25 cellular contexts compared by ENCODE assay signal in genomic region chr13:79360064-79360463, GRCh38. TPM values are rescaled to one million over a fixed set of nuclear protein-coding genes. Genes with fewer than 3 reads are reported as not detected.
DNase-seq lines count a peak whose midpoint lies in the region; ATAC-seq and TF ChIP-seq lines count a peak whose summit lies in the region.
"Had no signal": no experiment of that assay in that cellular context is flagged by ENCODE, and none has a peak within 500 bp of the region (broad histone marks: within the 10 kb centered on the region; RNA-seq: fewer than 3 reads in every experiment).

No MANE protein-coding gene starts in this region.

- no peaks in the 10 kb centered on the region for H4K20me1 ChIP-seq in PC-3 (ENCODE audit: low read length)

- POLR2A ChIA-PET in PC-3 (lab: Charles Lee; ENCODE audit: unreplicated experiment): no interaction called here

- ATAC-seq in GM18907 (IDR thresholded peaks at IDR 0.05; ENCODE audit: unreplicated experiment) (peak; percentile 54), GM21529 (IDR thresholded peaks at IDR 0.05; ENCODE audit: unreplicated experiment) (peak; percentile 50), HG03025 (IDR thresholded peaks at IDR 0.05; ENCODE audit: low FRiP score, unreplicated experiment) (peak; percentile 54), GM21515 (IDR thresholded peaks at IDR 0.05; ENCODE audit: unreplicated experiment) (no peak), PC-3 (no peak)
- no peak for ATAC-seq in central memory CD8-positive, alpha-beta T cell (replicated peaks; ENCODE audit: extremely low read depth, poor library complexity, severe bottlenecking)
- ATAC-seq: esophagus mucosa, left colon, psoas muscle had no signal

- no peaks in the 10 kb centered on the region for H3K27me3 Mint-ChIP-seq in central memory CD8-positive, alpha-beta T cell
- H3K27me3 Mint-ChIP-seq: B cell had no signal

- H3K27me3 ChIP-seq in PC-3 (ENCODE audit: low read length): no peaks in the 10 kb centered on the region
- H3K27me3 ChIP-seq: MG63 had no signal

- CTCF ChIA-PET in PC-3 (lab: Charles Lee): no interaction called here

- no peak for DNase-seq in central memory CD8-positive, alpha-beta T cell (ENCODE audit: low spot score in 2 of 2)
- DNase-seq in SK-N-DZ (ENCODE audit: low spot score) (no peak), PC-3 (no peak)
- DNase-seq: activated CD4-positive, alpha-beta T cell treated with anti-CD3 and anti-CD28 coated beads, Interleukin-2, amount 50 U/mL, for 48 hours; activated effector memory CD4-positive, alpha-beta T cell treated with Interleukin-2 at 50 U/mL for 16 hours; aorta; Caco-2; effector CD4-positive, alpha-beta T cell; IMR-90; left colon; MG63; NCI-H187 treated with DMSO at 0.1 percent for 48 hours; NCI-H446; psoas muscle; stimulated activated CD4-positive, alpha-beta T cell treated with anti-CD3 and anti-CD28 coated beads, Interleukin-4, amount 100 ng/mL, for 4 hours had no signal

- H3K4me3 Mint-ChIP-seq in central memory CD8-positive, alpha-beta T cell: no peak overlapping the region
- H3K4me3 Mint-ChIP-seq: B cell, neural crest cell had no signal

- no peaks in the 10 kb centered on the region for H3F3A ChIP-seq in PC-3 (ENCODE audit: low read length, unreplicated experiment)

- intact Hi-C loops in PC-3 (cut with micrococcal nuclease): no loop called here

- no peak overlapping the region for H2AFZ ChIP-seq in PC-3 (ENCODE audit: low read length)

- no peak overlapping the region for H3K4me2 ChIP-seq in PC-3 (ENCODE audit: low read length)

- no peak overlapping the region for H3K4me3 ChIP-seq in PC-3 (ENCODE audit: low read length)
- H3K4me3 ChIP-seq: MG63, psoas muscle, skin epidermis had no signal

- H3K36me3 Mint-ChIP-seq in central memory CD8-positive, alpha-beta T cell (ENCODE audit: insufficient read depth): peaks cover 55% of the 10 kb centered on the region

- no peak for TF ChIP-seq CTCF in PC-3 (conservative IDR thresholded peaks at IDR 0.05; ENCODE audit: low read depth, low read length)

- no peak overlapping the region for H3K9ac ChIP-seq in PC-3 (ENCODE audit: low read length)

- no peaks in the 10 kb centered on the region for H3K4me1 ChIP-seq in PC-3 (ENCODE audit: insufficient read depth, low read length)
- H3K4me1 ChIP-seq: Caco-2, psoas muscle had no signal

- BruUV-seq in PC-3 (replicated peaks; lab: Mats Ljungman, UMichigan): no TSS peak

- H3K79me2 ChIP-seq in PC-3 (ENCODE audit: low read length): no peaks in the 10 kb centered on the region

- H3K27ac ChIP-seq in PC-3 (ENCODE audit: low read length): no peak overlapping the region
- H3K27ac ChIP-seq: HL-60, psoas muscle, RWPE1, skin epidermis had no signal

- H3K9me3 ChIP-seq in PC-3 (ENCODE audit: low read length): no peaks in the 10 kb centered on the region
- H3K9me3 ChIP-seq: Caco-2, MG63, psoas muscle had no signal

- H3K36me3 ChIP-seq in PC-3 (ENCODE audit: low read depth, low read length): peaks cover 47% of the 10 kb centered on the region

- no peaks in the 10 kb centered on the region for H3K9me3 Mint-ChIP-seq in central memory CD8-positive, alpha-beta T cell
- H3K9me3 Mint-ChIP-seq: neural crest cell had no signal

- peak overlapping the region; percentile 16 for H3K27ac Mint-ChIP-seq in central memory CD8-positive, alpha-beta T cell (ENCODE audit: low read depth)
- H3K27ac Mint-ChIP-seq: B cell had no signal

- no peaks in the 10 kb centered on the region for H3K9me2 ChIP-seq in PC-3 (replicated peaks; ENCODE audit: low read length)

- peaks cover 15% of the 10 kb centered on the region for H3K4me1 Mint-ChIP-seq in central memory CD8-positive, alpha-beta T cell
- H3K4me1 Mint-ChIP-seq: neural crest cell had no signal

RNA-seq across cellular contexts. Expression of gene RBM26, which starts 46.0 kb away (rescaled TPM):
- 40.1 and 52.0 TPM in 2 replicates for polyA plus RNA-seq in SK-N-DZ (2014; cell fraction: cytosol; rRNA removed)
- polyA plus RNA-seq in SK-N-DZ (2014; cell fraction: nucleus; rRNA removed): 96.3 and 128 TPM in 2 replicates
- total RNA-seq in PC-3 (2014; rRNA removed): 15.8 and 16.1 TPM in 2 replicates

Comparison
In these comparisons a context has a peak if more than half of its experiments do, and no peak if none do; other contexts are left out.
1. ATAC-seq: peak in GM18907 (single experiment), GM21529 (single experiment) and HG03025 (single experiment); none in central memory CD8-positive, alpha-beta T cell (single experiment), GM21515 (single experiment) and PC-3 (single experiment).